Comparison of ENCODE assay signal across 8 cellular contexts in genomic region chr3:27368831-27369607, GRCh38.
DNase-seq lines count a peak whose midpoint lies in the region; ATAC-seq lines count a peak whose summit lies in the region.

Gene NEK10, minus strand, starts transcription at chr3:27369383. Its CDS starts 16,501 bp downstream, at chr3:27352882.

- H3K9ac ChIP-seq in endocrine pancreas (ENCODE audit: control insufficient read depth, insufficient read depth, low read length): peak within 1 kb of the TSS; percentile 15

- DNase-seq in Ammon's horn (ENCODE audit: low spot score): peak; percentile 93
- peak; percentile 87 for DNase-seq in GM19240 (ENCODE audit: insufficient read length, low spot score)
- DNase-seq in NCI-H774 (lab: John Stamatoyannopoulos, UW): peak; percentile 86
- DNase-seq in activated CD8-positive, alpha-beta memory T cell treated with anti-CD3 and anti-CD28 coated beads for 24 hours: peak; percentile 94
- DNase-seq in medulla oblongata (ENCODE audit: extremely low spot score): peak; percentile 83
- peak; percentile 86 to 88 (median 87) for DNase-seq in stimulated activated CD4-positive, alpha-beta T cell treated with anti-CD3 and anti-CD28 coated beads, TNF-alpha, amount 100 ng/mL, for 24 hours (ENCODE audit: low read depth in 3 of 3)

- H3K9me3 ChIP-seq in endocrine pancreas (ENCODE audit: control insufficient read depth, low read length): no peaks in the 10 kb centered on the region

- H3K4me1 ChIP-seq in endocrine pancreas (ENCODE audit: control insufficient read depth, insufficient read depth, low read length): no peaks in the 10 kb centered on the region

- no peaks in the 10 kb centered on the region for H3K36me3 ChIP-seq in endocrine pancreas (ENCODE audit: control insufficient read depth, insufficient read depth, low read length)

- peak within 1 kb of the TSS; percentile 76 for H3K4me3 ChIP-seq in endocrine pancreas (ENCODE audit: control insufficient read depth, insufficient read depth, low read length)

- peak; percentile 100 for ATAC-seq in HG03442 (IDR thresholded peaks at IDR 0.05; ENCODE audit: unreplicated experiment)

- no peaks in the 10 kb centered on the region for H3K27me3 ChIP-seq in endocrine pancreas (ENCODE audit: control insufficient read depth, insufficient read depth, low read length)

Comparison
In these comparisons a context has a peak if more than half of its experiments do, and no peak if none do; other contexts are left out.
1. Peak in every context shown above with its lines: DNase-seq, ATAC-seq and H3K4me3 ChIP-seq.